Comparison of ENCODE assay signal across 22 cellular contexts in genomic region chr1:155123801-155124200, GRCh38. TPM values are rescaled to one million over a fixed set of nuclear protein-coding genes. Genes with fewer than 3 reads are reported as not detected.
DNase-seq lines count a peak whose midpoint lies in the region; ATAC-seq and TF ChIP-seq lines count a peak whose summit lies in the region.
"Had no signal": no experiment of that assay in that cellular context is flagged by ENCODE, and none has a peak within 500 bp of the region (broad histone marks: within the 10 kb centered on the region; RNA-seq: fewer than 3 reads in every experiment).

No MANE protein-coding gene starts in this region.

- TF ChIP-seq EP300 in ovary (IDR thresholded peaks at IDR 0.05), result no peak

- no peaks in the 10 kb centered on the region for H3K27me3 ChIP-seq in ovary
- H3K27me3 ChIP-seq: uterus had no signal

- TF ChIP-seq CTCF in endothelial cell (IDR thresholded peaks at IDR 0.05; ENCODE audit: unreplicated experiment) (no peak), mucosa of descending colon (IDR thresholded peaks at IDR 0.05) (no peak), ovary (IDR thresholded peaks at IDR 0.05) (no peak)

- peak overlapping the region; percentile 13 for H3K27ac Mint-ChIP-seq in endothelial cell (ENCODE audit: unreplicated experiment)
- H3K27ac Mint-ChIP-seq: activated T-helper 17 cell treated with anti-CD3 and anti-CD28 coated beads, Interleukin-2, amount 50 U/mL, for 72 hours; CD4-positive, alpha-beta T cell; naive thymus-derived CD8-positive, alpha-beta T cell; progenitor cell of endocrine pancreas; T-helper 2 cell treated with Interferon-gamma antibody and Interleukin-4, amounts not matched to agents 5 μg/mL and 100 μg/mL, for 36 hours had no signal

- peaks cover 27% of the 10 kb centered on the region for H3K4me1 ChIP-seq in mucosa of descending colon (ENCODE audit: low read depth)
- H3K4me1 ChIP-seq in ovary (ENCODE audit: insufficient read depth), result peaks cover 15% of the 10 kb centered on the region

- peaks cover 16% of the 10 kb centered on the region for H3K27me3 Mint-ChIP-seq in endothelial cell (ENCODE audit: unreplicated experiment)

- WGBS in ovary, 3 donors, result 35 to 46% (median 39%) methylated on average over 4 of the region's 4 CpGs

- intact Hi-C loops in mucosa of descending colon (cut with DNase I, micrococcal nuclease), result no loop called here
- intact Hi-C loops in ovary (cut with DNase I), result no loop called here
- intact Hi-C loops in posterior vena cava (cut with DNase I), result no loop called here

- H3K4me3 Mint-ChIP-seq in endothelial cell (ENCODE audit: unreplicated experiment), result no peak overlapping the region
- H3K4me3 Mint-ChIP-seq: activated T-helper 17 cell treated with anti-CD3 and anti-CD28 coated beads, Interleukin-2, amount 50 U/mL, for 72 hours; CD4-positive, alpha-beta T cell; naive thymus-derived CD8-positive, alpha-beta T cell; T-helper 2 cell treated with Interferon-gamma antibody and Interleukin-4, amounts not matched to agents 5 μg/mL and 100 μg/mL, for 36 hours had no signal

- no peaks in the 10 kb centered on the region for H3K36me3 ChIP-seq in mucosa of descending colon (ENCODE audit: low read depth)
- H3K36me3 ChIP-seq in ovary, result no peaks in the 10 kb centered on the region
- H3K36me3 ChIP-seq: MG63, SJCRH30, uterus had no signal

- peaks cover 7% of the 10 kb centered on the region for H3K36me3 Mint-ChIP-seq in endothelial cell (ENCODE audit: low read depth, unreplicated experiment)
- H3K36me3 Mint-ChIP-seq: naive thymus-derived CD8-positive, alpha-beta T cell had no signal

- no peaks in the 10 kb centered on the region for H3K9me3 ChIP-seq in mucosa of descending colon
- no peaks in the 10 kb centered on the region for H3K9me3 ChIP-seq in ovary
- H3K9me3 ChIP-seq: MG63, SJCRH30, uterus had no signal

- no peak overlapping the region for H3K4me3 ChIP-seq in mucosa of descending colon
- no peak overlapping the region for H3K4me3 ChIP-seq in ovary
- H3K4me3 ChIP-seq: MG63, SJCRH30, uterus had no signal

- no peaks in the 10 kb centered on the region for H3K9me3 Mint-ChIP-seq in endothelial cell (ENCODE audit: unreplicated experiment)
- H3K9me3 Mint-ChIP-seq: activated T-helper 17 cell treated with anti-CD3 and anti-CD28 coated beads, Interleukin-2, amount 50 U/mL, for 72 hours; CD4-positive, alpha-beta T cell; naive thymus-derived CD8-positive, alpha-beta T cell; T-helper 2 cell treated with Interferon-gamma antibody and Interleukin-4, amounts not matched to agents 5 μg/mL and 100 μg/mL, for 36 hours had no signal

- no peak overlapping the region for H3K27ac ChIP-seq in ovary
- H3K27ac ChIP-seq: SJCRH30 had no signal

- peaks cover 36% of the 10 kb centered on the region for H3K4me1 Mint-ChIP-seq in endothelial cell (ENCODE audit: unreplicated experiment)

- DNase-seq in DMS53 treated with DMSO at 0.1 percent for 48 hours (lab: John Stamatoyannopoulos, UW; ENCODE audit: unreplicated experiment) (peak; percentile 34), endothelial cell (ENCODE audit: low spot score) (no peak), mucosa of descending colon (peak in 2 of 3 donors; percentile 34 to 42), T1000 (lab: John Stamatoyannopoulos, UW) (no peak), ovary (no peak), posterior vena cava (ENCODE audit: low spot score) (no peak)
- DNase-seq: activated CD4-positive, CD25-positive, alpha-beta regulatory T cell treated with anti-CD3 and anti-CD28 coated beads, Interleukin-2, amount 50 U/mL, for 72 hours; CD4-positive, alpha-beta T cell; central memory CD4-positive, alpha-beta T cell; foreskin melanocyte; left ventricle myocardium superior; MG63; naive thymus-derived CD8-positive, alpha-beta T cell; NCI-H2029; NCI-H524; stimulated activated CD4-positive, alpha-beta T cell treated with anti-CD3 and anti-CD28 coated beads, Interleukin-12 subunit alpha, Interleukin-12 subunit beta, amount 100 ng/mL, for 4 hours; stimulated activated naive CD8-positive, alpha-beta T cell treated with anti-CD3 and anti-CD28 coated beads, Interleukin-15, Interleukin-2, amounts not matched to agents 100 U/mL and 50 U/mL, for 24 hours; uterus had no signal

- ATAC-seq in mucosa of descending colon, result peak; percentile 5
- ATAC-seq: activated T-helper 17 cell treated with anti-CD3 and anti-CD28 coated beads, Interleukin-2, amount 50 U/mL, for 72 hours; left ventricle myocardium superior; naive thymus-derived CD8-positive, alpha-beta T cell; stimulated activated naive CD8-positive, alpha-beta T cell treated with anti-CD3 and anti-CD28 coated beads, Interleukin-15, Interleukin-2, amounts not matched to agents 100 U/mL and 50 U/mL, for 24 hours had no signal

- no peak for TF ChIP-seq POLR2A in ovary (IDR thresholded peaks at IDR 0.05)

RNA-seq across cellular contexts. Expression of gene EFNA1, which starts 3.9 kb away (rescaled TPM):
- total RNA-seq in endothelial cell (ENCODE audit: unreplicated experiment), result 413 TPM
- total RNA-seq in mucosa of descending colon, result 100 to 1,000 TPM in 2 of 3 donors, 10 to 100 TPM in 1; 46.3 to 198 (median 110) TPM
- total RNA-seq in ovary, result 10 to 100 TPM; 12.1 to 51.6 (median 16.6) TPM
- 10 to 100 TPM; 18.6 to 27.3 TPM for polyA plus RNA-seq in ovary
- total RNA-seq in posterior vena cava, result 10 to 100 TPM; 12.6 to 13.2 TPM

RNA-seq across cellular contexts. Expression of gene SLC50A1, which starts 11.9 kb away (rescaled TPM):
- total RNA-seq in endothelial cell (ENCODE audit: unreplicated experiment) (43.9 TPM), mucosa of descending colon (10 to 100 TPM; 38.7 to 95.8 (median 66.4) TPM), ovary (10 to 100 TPM; 10.8 to 31.4 (median 16.8) TPM), posterior vena cava (10 to 100 TPM; 24.5 TPM)
- polyA plus RNA-seq in ovary, result 10 to 100 TPM; 19.7 to 50.2 TPM

RNA-seq across cellular contexts. Expression of gene DPM3, which starts 16.5 kb away (rescaled TPM):
- total RNA-seq in endothelial cell (ENCODE audit: unreplicated experiment) (39.2 TPM), mucosa of descending colon (100 to 1,000 TPM in 1 of 3 donors, 10 to 100 TPM in 2; 76.3 to 106 (median 78.4) TPM), ovary (100 to 1,000 TPM in 1 of 7 donors, 10 to 100 TPM in 6; 59.3 to 126 (median 85.5) TPM), posterior vena cava (10 to 100 TPM; 53.1 to 75.2 TPM)
- 100 to 1,000 TPM in 1 of 2 donors, under 1 TPM in 1; 0.70 to 168 TPM for polyA plus RNA-seq in ovary

RNA-seq across cellular contexts. Expression of gene EFNA3, which starts 45.2 kb away (rescaled TPM):
- total RNA-seq in endothelial cell (ENCODE audit: unreplicated experiment) (9.6 TPM), mucosa of descending colon (10 to 100 TPM in 1 of 3 donors, 1 to 10 TPM in 2; 2.1 to 17.4 (median 5.6) TPM), ovary (1 to 10 TPM; 1.3 to 3.7 (median 2.4) TPM), posterior vena cava (1 to 10 TPM; 2.0 TPM)
- 1 to 10 TPM; 1.6 to 2.1 TPM for polyA plus RNA-seq in ovary

RNA-seq across cellular contexts. Expression of gene KRTCAP2, which starts 49.3 kb away (rescaled TPM):
- 173 TPM for total RNA-seq in endothelial cell (ENCODE audit: unreplicated experiment)
- total RNA-seq in mucosa of descending colon, result 100 to 1,000 TPM; 162 to 190 (median 176) TPM
- 100 to 1,000 TPM in 6 of 7 donors, 10 to 100 TPM in 1; 96.5 to 209 (median 158) TPM for total RNA-seq in ovary
- polyA plus RNA-seq in ovary, result 100 to 1,000 TPM; 219 to 499 TPM
- total RNA-seq in posterior vena cava, result 100 to 1,000 TPM; 145 to 146 TPM

Comparison
In these comparisons a context has a peak if more than half of its experiments do, and no peak if none do; other contexts are left out.
1. DNase-seq: peak in DMS53 treated with DMSO at 0.1 percent for 48 hours (single experiment) and mucosa of descending colon (2 of 3); none in endothelial cell (single experiment), T1000 (single experiment), ovary (0 of 5) and posterior vena cava (single experiment).